In genomic region chr21:45210461-45210983, GRCh38 we compare ENCODE assay signal across 15 cellular contexts.
DNase-seq lines count a peak whose midpoint lies in the region; ATAC-seq and TF ChIP-seq lines count a peak whose summit lies in the region.
"Had no signal": no experiment of that assay in that cellular context is flagged by ENCODE, and none has a peak within 500 bp of the region (broad histone marks: within the 10 kb centered on the region; RNA-seq: fewer than 3 reads in every experiment).

No MANE protein-coding gene starts in this region.

- no peak overlapping the region for H3K4me3 Mint-ChIP-seq in CD8-positive, alpha-beta T cell
- H3K4me3 Mint-ChIP-seq: CD4-positive, CD25-positive, alpha-beta regulatory T cell; GM23338 had no signal

- no peak overlapping the region for H4K8ac ChIP-seq in neuronal stem cell (ENCODE audit: low read depth, low read length)

- no peak overlapping the region for H3K4me2 ChIP-seq in neuronal stem cell (ENCODE audit: insufficient read depth, low read length, poor library complexity, severe bottlenecking)
- H3K4me2 ChIP-seq: A549, GM23338 had no signal

- H4K91ac ChIP-seq in neuronal stem cell (ENCODE audit: low read depth, low read length, poor library complexity): no peak overlapping the region

- H3K4me1 ChIP-seq in CD8-positive, alpha-beta T cell (ENCODE audit: insufficient read depth, low read length): no peaks in the 10 kb centered on the region
- H3K4me1 ChIP-seq in neuronal stem cell (ENCODE audit: control insufficient read depth in 2 of 2, insufficient read depth in 1 of 2, low read depth in 1 of 2, low read length in 2 of 2) (peaks cover 0 to 3% of the 10 kb centered on the region in 2 donors), vagina (peaks cover 14% of the 10 kb centered on the region)
- H3K4me1 ChIP-seq: A549 had no signal

- H3K4me3 ChIP-seq in CD8-positive, alpha-beta T cell (ENCODE audit: low read depth, low read length): no peak overlapping the region
- no peak overlapping the region for H3K4me3 ChIP-seq in WERI-Rb-1 (ENCODE audit: low read depth, low read length)
- peak overlapping the region in 1 of 2 donors; percentile 32 for H3K4me3 ChIP-seq in neuronal stem cell (ENCODE audit: low read length in 2 of 2)
- no peak overlapping the region for H3K4me3 ChIP-seq in vagina
- H3K4me3 ChIP-seq: A549, GM23338, K562 had no signal

- no peak overlapping the region for H2AFZ ChIP-seq in neuronal stem cell (ENCODE audit: low read length)
- H2AFZ ChIP-seq: GM23338 had no signal

- ATAC-seq in CD8-positive, alpha-beta T cell: no peak
- ATAC-seq: A549, GM23338 had no signal

- no peak for DNase-seq in CD8-positive, alpha-beta T cell
- no peak for DNase-seq in WERI-Rb-1
- no peak for DNase-seq in neuronal stem cell (ENCODE audit: low spot score)
- no peak for DNase-seq in vagina (ENCODE audit: extremely low spot score in 2 of 2)
- no peak for DNase-seq in CD1c-positive myeloid dendritic cell (ENCODE audit: extremely low spot score)
- DNase-seq in NCI-H82 (lab: John Stamatoyannopoulos, UW): no peak
- DNase-seq in DMS114 treated with DMSO at 0.1 percent for 48 hours (lab: John Stamatoyannopoulos, UW; ENCODE audit: unreplicated experiment): no peak
- DNase-seq: CD4-positive, CD25-positive, alpha-beta regulatory T cell; DMS153; DMS79 treated with DMSO at 0.1 percent for 48 hours; EL; H7 had no signal

- no peak overlapping the region for H2AK5ac ChIP-seq in neuronal stem cell (ENCODE audit: low read depth, low read length)

- H3K9ac ChIP-seq in neuronal stem cell (ENCODE audit: low read depth, low read length, poor library complexity): no peak overlapping the region

- H2BK120ac ChIP-seq in neuronal stem cell (ENCODE audit: low read depth, low read length): no peak overlapping the region

- H3K23ac ChIP-seq in neuronal stem cell (ENCODE audit: low read depth, low read length, poor library complexity): peak overlapping the region; percentile 28

- peak overlapping the region; percentile 9 for H3K27ac Mint-ChIP-seq in CD8-positive, alpha-beta T cell
- H3K27ac Mint-ChIP-seq: GM23338 had no signal

- intact Hi-C loops in CD8-positive, alpha-beta T cell (cut with DNase I, micrococcal nuclease): loop anchor here in 1 of 2 experiments (10.0 kb wide), 1 partner anchor 56 kb away; no protein-coding TSS in a partner anchor
- intact Hi-C loops in vagina (cut with DNase I): no loop called here

- H2BK12ac ChIP-seq in neuronal stem cell (ENCODE audit: low read length): no peak overlapping the region

- no peaks in the 10 kb centered on the region for H3K27me3 Mint-ChIP-seq in CD8-positive, alpha-beta T cell (ENCODE audit: low read depth)
- H3K27me3 Mint-ChIP-seq: CD4-positive, CD25-positive, alpha-beta regulatory T cell had no signal

- WGBS in neuronal stem cell (ENCODE audit: extremely low coverage in 2 of 2, insufficient read length in 2 of 2, insufficient replicate concordance in 1 of 2), 2 donors: no CpG with 5 or more reads among the region's 12 CpGs

- no peak overlapping the region for H3K27ac ChIP-seq in CD8-positive, alpha-beta T cell (ENCODE audit: low read depth, low read length)
- H3K27ac ChIP-seq in WERI-Rb-1 (peak overlapping the region; percentile 57), neuronal stem cell (replicated peaks; ENCODE audit: low read length) (no peak overlapping the region), vagina (peak overlapping the region; percentile 7)
- H3K27ac ChIP-seq: A549 had no signal

- POLR2A ChIA-PET in CD8-positive, alpha-beta T cell (lab: Charles Lee): interaction anchor here (0.8 kb wide), 1 partner anchor 18 kb away, joined by 3 read pairs; no protein-coding TSS in a partner anchor

- H3K36me3 Mint-ChIP-seq in CD8-positive, alpha-beta T cell: peaks cover 69% of the 10 kb centered on the region

- no peak overlapping the region for H2BK15ac ChIP-seq in neuronal stem cell (ENCODE audit: low read length)

- H3K18ac ChIP-seq in neuronal stem cell (ENCODE audit: low read length): no peak overlapping the region

- H2BK5ac ChIP-seq in neuronal stem cell (ENCODE audit: low read length): no peak overlapping the region

- H3K9me3 Mint-ChIP-seq in CD8-positive, alpha-beta T cell: no peaks in the 10 kb centered on the region
- H3K9me3 Mint-ChIP-seq: GM23338 had no signal

- H3K14ac ChIP-seq in neuronal stem cell (ENCODE audit: low read length): peak overlapping the region; percentile 42

- peaks cover 13% of the 10 kb centered on the region for H3K36me3 ChIP-seq in CD8-positive, alpha-beta T cell (ENCODE audit: insufficient read depth, low read length)
- H3K36me3 ChIP-seq in WERI-Rb-1 (peaks cover 29% of the 10 kb centered on the region), neuronal stem cell (replicated peaks in 1 of 2; ENCODE audit: control insufficient read depth in 2 of 2, insufficient read depth in 2 of 2, low read length in 2 of 2) (peaks cover 0 to 2% of the 10 kb centered on the region in 2 donors), vagina (peaks cover 0 to 8% of the 10 kb centered on the region in 2 donors)

- TF ChIP-seq CTCF in CD8-positive, alpha-beta T cell (IDR thresholded peaks at IDR 0.05): no peak
- TF ChIP-seq CTCF in WERI-Rb-1 (IDR thresholded peaks at IDR 0.05; ENCODE audit: low read depth, low read length) (no peak), vagina (IDR thresholded peaks at IDR 0.05) (no peak)

- H3K9me3 ChIP-seq in CD8-positive, alpha-beta T cell (ENCODE audit: low read length): no peaks in the 10 kb centered on the region
- H3K9me3 ChIP-seq in WERI-Rb-1 (ENCODE audit: severe bottlenecking) (peaks cover 10% of the 10 kb centered on the region), neuronal stem cell (replicated peaks in 1 of 2; ENCODE audit: control insufficient read depth in 2 of 2, insufficient read depth in 1 of 2, low read depth in 1 of 2, low read length in 2 of 2) (peaks cover 1 to 3% of the 10 kb centered on the region in 2 donors), vagina (no peaks in the 10 kb centered on the region)
- H3K9me3 ChIP-seq: A549 had no signal

- H3K4ac ChIP-seq in neuronal stem cell (ENCODE audit: low read length): no peak overlapping the region

- H3K4me1 Mint-ChIP-seq in CD8-positive, alpha-beta T cell (ENCODE audit: low read depth): peaks cover 11% of the 10 kb centered on the region
- H3K4me1 Mint-ChIP-seq: GM23338 had no signal

- CTCF ChIA-PET in CD8-positive, alpha-beta T cell (lab: Charles Lee): no interaction called here

- no peak for TF ChIP-seq POLR2A in vagina (IDR thresholded peaks at IDR 0.05)

- no peaks in the 10 kb centered on the region for H3K27me3 ChIP-seq in CD8-positive, alpha-beta T cell (ENCODE audit: insufficient read depth, low read length)
- no peaks in the 10 kb centered on the region for H3K27me3 ChIP-seq in WERI-Rb-1 (ENCODE audit: insufficient read depth, low read depth, severe bottlenecking)
- no peaks in the 10 kb centered on the region for H3K27me3 ChIP-seq in neuronal stem cell (ENCODE audit: control insufficient read depth in 3 of 3, insufficient read depth in 3 of 3, low read depth in 1 of 3, low read length in 3 of 3)
- no peaks in the 10 kb centered on the region for H3K27me3 ChIP-seq in vagina

- no peaks in the 10 kb centered on the region for H3K79me1 ChIP-seq in neuronal stem cell (ENCODE audit: low read depth, low read length)

Comparison
In these comparisons a context has a peak if more than half of its experiments do, and no peak if none do; other contexts are left out.
1. H3K27ac ChIP-seq: peak in WERI-Rb-1 (single experiment) and vagina (single experiment); none in CD8-positive, alpha-beta T cell (single experiment) and neuronal stem cell (single experiment).